In the genomic region with DNA sequence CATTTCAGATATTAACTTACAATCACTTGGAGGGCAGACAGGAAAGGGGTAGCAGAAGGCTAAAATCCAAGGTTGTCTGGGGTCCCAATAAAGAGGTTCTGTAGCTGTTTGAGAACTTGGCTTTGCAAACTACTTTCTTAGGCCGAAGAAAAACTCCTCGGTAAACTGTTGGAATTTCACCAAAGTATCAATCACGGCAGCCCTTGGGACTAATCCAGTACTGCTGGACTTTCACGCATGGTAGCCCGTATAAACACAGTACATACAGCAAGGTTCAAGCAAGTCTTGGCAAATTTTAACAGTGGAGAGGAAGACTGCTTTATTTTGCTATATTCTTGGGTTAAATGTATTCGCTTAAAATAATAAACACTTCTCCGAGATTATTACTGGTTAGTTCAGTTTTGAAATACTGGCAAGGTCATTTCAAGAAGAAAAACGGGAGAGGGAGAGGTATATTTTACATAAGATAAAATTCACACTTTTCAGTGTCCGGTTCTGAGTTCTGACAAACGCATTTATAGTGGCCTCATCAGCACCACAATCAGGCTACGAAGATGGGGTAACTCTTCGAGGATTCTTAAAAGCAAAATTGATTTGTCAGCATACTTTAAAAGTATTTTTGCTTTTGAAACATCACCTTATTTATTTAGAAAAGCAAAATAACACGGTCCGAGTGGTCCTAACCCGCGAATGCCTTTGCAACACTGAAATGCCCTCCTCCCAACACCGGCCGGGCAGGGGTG, we compare ENCODE assay signal across 8 cellular contexts. TPM values are rescaled to one million over a fixed set of nuclear protein-coding genes. Genes with fewer than 3 reads are reported as not detected.
A peak's percentile ranks its signal among the peaks of the same experiment; 100 is the strongest.
DNase-seq lines count a peak whose midpoint lies in the region; ATAC-seq and TF ChIP-seq lines count a peak whose summit lies in the region.

No MANE protein-coding gene starts in this region.

- H3K27ac Mint-ChIP-seq in T-cell: peak overlapping the region; percentile 23 to 75

- peak overlapping the region; percentile 90 to 96 (median 92) for H3K4me3 Mint-ChIP-seq in T-cell

- no peaks in the 10 kb centered on the region for H3K9me3 Mint-ChIP-seq in T-cell

- H3K27me3 Mint-ChIP-seq in T-cell: no peaks in the 10 kb centered on the region

- H3K4me3 ChIP-seq in GM08714 (ENCODE audit: low read length): peak overlapping the region; percentile 79
- H3K4me3 ChIP-seq in fibroblast of villous mesenchyme (ENCODE audit: low read depth, low read length): peak overlapping the region; percentile 78

- peaks cover 3% of the 10 kb centered on the region for H3K36me3 Mint-ChIP-seq in T-cell

- POLR2A ChIA-PET in T-cell (lab: Charles Lee): no interaction called here

- ATAC-seq in T-cell (replicated peaks in 1 of 4) (no peak), HG02970 (IDR thresholded peaks at IDR 0.05; ENCODE audit: low FRiP score, unreplicated experiment) (no peak)

- peaks cover 51 to 62% (median 61%) of the 10 kb centered on the region in 3 donors for H3K4me1 Mint-ChIP-seq in T-cell

- CTCF ChIA-PET in T-cell (lab: Charles Lee): no interaction called here

- peak; percentile 27 for TF ChIP-seq CTCF in fibroblast of villous mesenchyme (IDR thresholded peaks at IDR 0.05; ENCODE audit: insufficient read depth, low read depth, low read length)

- no peak for DNase-seq in T-cell
- peak; percentile 10 for DNase-seq in fibroblast of villous mesenchyme (ENCODE audit: low read depth)
- peak; percentile 67 for DNase-seq in renal cortical epithelial cell (ENCODE audit: low read depth)
- no peak for DNase-seq in DMS79 treated with DMSO at 0.1 percent for 48 hours (lab: John Stamatoyannopoulos, UW)
- no peak for DNase-seq in cerebellar nuclear complex (lab: John Stamatoyannopoulos, UW)
- no peak for DNase-seq in HuH-7.5 (ENCODE audit: low spot score)

RNA-seq across cellular contexts. Expression of gene SETD3, which starts 1.3 kb away (rescaled TPM):
- total RNA-seq in T-cell (10 to 100 TPM; 47.7 to 64.6 (median 52.4) TPM), fibroblast of villous mesenchyme (44.1 and 57.0 TPM in 2 replicates), renal cortical epithelial cell (85.9 and 96.7 TPM in 2 replicates)

RNA-seq across cellular contexts. Expression of gene CCNK, which starts 1.9 kb away (rescaled TPM):
- 100 to 1,000 TPM in 2 of 5 donors, 10 to 100 TPM in 3; 61.8 to 138 (median 74.6) TPM for total RNA-seq in T-cell
- total RNA-seq in fibroblast of villous mesenchyme: 20.9 and 38.4 TPM in 2 replicates
- total RNA-seq in renal cortical epithelial cell: 25.2 and 49.1 TPM in 2 replicates

Comparison
In these comparisons a context has a peak if more than half of its experiments do, and no peak if none do; other contexts are left out.
1. DNase-seq: peak in fibroblast of villous mesenchyme (single experiment) and renal cortical epithelial cell (single experiment); none in T-cell (0 of 34), DMS79 treated with DMSO at 0.1 percent for 48 hours (single experiment), cerebellar nuclear complex (0 of 2) and HuH-7.5 (single experiment).